In genomic region chr12:113232787-113233585, GRCh38 we compare ENCODE assay signal across 8 cellular contexts. TPM values are rescaled to one million over a fixed set of nuclear protein-coding genes. Genes with fewer than 3 reads are reported as not detected.
DNase-seq lines count a peak whose midpoint lies in the region; ATAC-seq and TF ChIP-seq lines count a peak whose summit lies in the region.

No MANE protein-coding gene starts in this region.

- peak; percentile 43 for TF ChIP-seq POLR2A in GM19193 (IDR thresholded peaks at IDR 0.05; ENCODE audit: extremely low read depth, insufficient read depth, insufficient read length)

- H3K36me3 ChIP-seq in iPS-15b (ENCODE audit: control insufficient read depth, insufficient read depth, low read length) = peaks cover 14% of the 10 kb centered on the region

- H3K4me3 ChIP-seq in iPS-15b (ENCODE audit: low read depth, low read length) = peak overlapping the region; percentile 8

- peaks cover 12% of the 10 kb centered on the region for H3K4me1 ChIP-seq in iPS-15b (ENCODE audit: control insufficient read depth, insufficient read depth, low read length)

- peak; percentile 91 for DNase-seq in NOMO-1 treated with dmso at 0.1 percent for 144 hours (lab: John Stamatoyannopoulos, UW; ENCODE audit: unreplicated experiment)
- peak; percentile 37 for DNase-seq in activated effector memory CD4-positive, alpha-beta T cell treated with Interleukin-2 at 50 U/mL for 16 hours
- DNase-seq in stimulated activated CD4-positive, alpha-beta T cell treated with anti-CD3 and anti-CD28 coated beads, Interleukin-1b, Interleukin-23, amount 100 ng/mL, for 24 hours (ENCODE audit: low read depth in 4 of 4, low spot score in 1 of 4) = peak in 3 of 4 experiments; percentile 18 to 39 (median 31)
- DNase-seq in SK-N-DZ (ENCODE audit: low spot score) = no peak

- H3K27ac ChIP-seq in 22Rv1 = 0 out of 2 replicates have a peak overlapping the region, but pooled peaks have one; percentile 2

- TF ChIP-seq CTCF in 22Rv1 (IDR thresholded peaks at IDR 0.05) = no peak

- H3K9ac ChIP-seq in iPS-15b (ENCODE audit: low read depth, low read length) = peak overlapping the region; percentile 32

- peak; percentile 64 for ATAC-seq in HG03432 (IDR thresholded peaks at IDR 0.05; ENCODE audit: unreplicated experiment)

- H3K27me3 ChIP-seq in iPS-15b (ENCODE audit: control insufficient read depth, insufficient read depth, low read length) = no peaks in the 10 kb centered on the region

- H3K9me3 ChIP-seq in iPS-15b (ENCODE audit: control insufficient read depth, insufficient read depth, low read length) = no peaks in the 10 kb centered on the region

RNA-seq across cellular contexts. Expression of gene TPCN1, which starts 11.7 kb away (rescaled TPM):
- 8.7 and 11.1 TPM in 2 replicates for polyA plus RNA-seq in SK-N-DZ (2014; cell fraction: cytosol; rRNA removed)
- 63.1 and 85.4 TPM in 2 replicates for polyA plus RNA-seq in SK-N-DZ (2014; cell fraction: nucleus; rRNA removed)

RNA-seq across cellular contexts. Expression of gene RITA1, which starts 47.5 kb away (rescaled TPM):
- 31.5 and 32.0 TPM in 2 replicates for polyA plus RNA-seq in SK-N-DZ (2014; cell fraction: cytosol; rRNA removed)
- polyA plus RNA-seq in SK-N-DZ (2014; cell fraction: nucleus; rRNA removed) = 16.6 and 17.2 TPM in 2 replicates

RNA-seq across cellular contexts. Expression of gene DDX54, which starts 47.7 kb away (rescaled TPM):
- 34.7 and 39.3 TPM in 2 replicates for polyA plus RNA-seq in SK-N-DZ (2014; cell fraction: cytosol; rRNA removed)
- polyA plus RNA-seq in SK-N-DZ (2014; cell fraction: nucleus; rRNA removed) = 32.1 and 56.8 TPM in 2 replicates
